1 cellular context compared by ENCODE assay signal in the genomic region with DNA sequence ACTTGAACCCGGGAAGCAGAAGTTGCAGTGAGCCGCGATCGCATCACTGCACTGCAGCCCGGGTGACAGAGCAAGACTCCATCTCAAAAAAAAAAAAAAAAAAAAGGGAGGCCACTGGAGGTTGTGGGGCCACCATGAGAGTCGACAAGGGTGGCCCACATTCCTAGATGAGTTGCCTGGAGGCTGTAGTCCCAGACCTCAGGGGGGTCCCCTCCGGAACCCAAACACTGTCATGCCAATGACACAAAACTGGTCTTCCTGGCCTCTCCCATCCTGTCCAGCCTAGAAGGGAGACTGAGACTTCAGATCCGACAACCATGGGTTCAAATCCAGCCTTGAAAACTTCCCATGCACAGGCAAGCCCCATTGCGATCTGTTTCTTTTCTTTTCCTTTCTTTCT.
TF ChIP-seq lines count a peak whose summit lies in the region.

No MANE protein-coding gene starts in this region.

TF ChIP-seq in A549, 52 proteins besides CTCF, POLR2A, EP300 and RAD21 (continued from another document):
- TF ChIP-seq, protein P1, sequence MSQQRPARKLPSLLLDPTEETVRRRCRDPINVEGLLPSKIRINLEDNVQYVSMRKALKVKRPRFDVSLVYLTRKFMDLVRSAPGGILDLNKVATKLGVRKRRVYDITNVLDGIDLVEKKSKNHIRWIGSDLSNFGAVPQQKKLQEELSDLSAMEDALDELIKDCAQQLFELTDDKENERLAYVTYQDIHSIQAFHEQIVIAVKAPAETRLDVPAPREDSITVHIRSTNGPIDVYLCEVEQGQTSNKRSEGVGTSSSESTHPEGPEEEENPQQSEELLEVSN (IDR thresholded peaks at IDR 0.05; ENCODE audit: borderline replicate concordance, low read depth) = no peak
- no peak for TF ChIP-seq CBX8 (IDR thresholded peaks at IDR 0.05)
- no peak for TF ChIP-seq POLR2AphosphoS2 (conservative IDR thresholded peaks at IDR 0.05; ENCODE audit: low read length)
- TF ChIP-seq GATA3 (IDR thresholded peaks at IDR 0.05; ENCODE audit: borderline replicate concordance) = no peak
- TF ChIP-seq HOXB13 (CRISPR knock-in tag; IDR thresholded peaks at IDR 0.05; ENCODE audit: low read depth) = no peak
- no peak for TF ChIP-seq RARB (CRISPR knock-in tag; IDR thresholded peaks at IDR 0.05)
- no peak for TF ChIP-seq CEBPB (IDR thresholded peaks at IDR 0.05)
- TF ChIP-seq ESRRA (IDR thresholded peaks at IDR 0.05; ENCODE audit: borderline replicate concordance, low read length) = no peak
- TF ChIP-seq EHMT2 (IDR thresholded peaks at IDR 0.05; ENCODE audit: low read depth) = no peak
- TF ChIP-seq MAFK (IDR thresholded peaks at IDR 0.05; ENCODE audit: partially characterized antibody) = no peak
- TF ChIP-seq KDM1A (IDR thresholded peaks at IDR 0.05; ENCODE audit: low read depth) = no peak
- TF ChIP-seq, protein P2, sequence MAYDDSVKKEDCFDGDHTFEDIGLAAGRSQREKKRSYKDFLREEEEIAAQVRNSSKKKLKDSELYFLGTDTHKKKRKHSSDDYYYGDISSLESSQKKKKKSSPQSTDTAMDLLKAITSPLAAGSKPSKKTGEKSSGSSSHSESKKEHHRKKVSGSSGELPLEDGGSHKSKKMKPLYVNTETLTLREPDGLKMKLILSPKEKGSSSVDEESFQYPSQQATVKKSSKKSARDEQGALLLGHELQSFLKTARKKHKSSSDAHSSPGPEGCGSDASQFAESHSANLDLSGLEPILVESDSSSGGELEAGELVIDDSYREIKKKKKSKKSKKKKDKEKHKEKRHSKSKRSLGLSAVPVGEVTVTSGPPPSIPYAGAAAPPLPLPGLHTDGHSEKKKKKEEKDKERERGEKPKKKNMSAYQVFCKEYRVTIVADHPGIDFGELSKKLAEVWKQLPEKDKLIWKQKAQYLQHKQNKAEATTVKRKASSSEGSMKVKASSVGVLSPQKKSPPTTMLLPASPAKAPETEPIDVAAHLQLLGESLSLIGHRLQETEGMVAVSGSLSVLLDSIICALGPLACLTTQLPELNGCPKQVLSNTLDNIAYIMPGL (CRISPR knock-in tag; IDR thresholded peaks at IDR 0.05; ENCODE audit: borderline replicate concordance) = no peak
- no peak for TF ChIP-seq TP53 (CRISPR knock-in tag; IDR thresholded peaks at IDR 0.05)
- TF ChIP-seq, protein P3, sequence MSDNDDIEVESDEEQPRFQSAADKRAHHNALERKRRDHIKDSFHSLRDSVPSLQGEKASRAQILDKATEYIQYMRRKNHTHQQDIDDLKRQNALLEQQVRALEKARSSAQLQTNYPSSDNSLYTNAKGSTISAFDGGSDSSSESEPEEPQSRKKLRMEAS (IDR thresholded peaks at IDR 0.05) = no peak
- TF ChIP-seq, protein P4, sequence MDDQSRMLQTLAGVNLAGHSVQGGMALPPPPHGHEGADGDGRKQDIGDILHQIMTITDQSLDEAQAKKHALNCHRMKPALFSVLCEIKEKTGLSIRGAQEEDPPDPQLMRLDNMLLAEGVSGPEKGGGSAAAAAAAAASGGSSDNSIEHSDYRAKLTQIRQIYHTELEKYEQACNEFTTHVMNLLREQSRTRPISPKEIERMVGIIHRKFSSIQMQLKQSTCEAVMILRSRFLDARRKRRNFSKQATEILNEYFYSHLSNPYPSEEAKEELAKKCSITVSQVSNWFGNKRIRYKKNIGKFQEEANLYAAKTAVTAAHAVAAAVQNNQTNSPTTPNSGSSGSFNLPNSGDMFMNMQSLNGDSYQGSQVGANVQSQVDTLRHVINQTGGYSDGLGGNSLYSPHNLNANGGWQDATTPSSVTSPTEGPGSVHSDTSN (IDR thresholded peaks at IDR 0.05) = no peak
- TF ChIP-seq CHD2 (IDR thresholded peaks at IDR 0.05; ENCODE audit: low read length, partially characterized antibody) = no peak
- TF ChIP-seq NPAS2 (CRISPR knock-in tag; IDR thresholded peaks at IDR 0.05; ENCODE audit: borderline replicate concordance) = no peak
- no peak for TF ChIP-seq HOXB5 (CRISPR knock-in tag; IDR thresholded peaks at IDR 0.05)
- TF ChIP-seq EHF (CRISPR knock-in tag; IDR thresholded peaks at IDR 0.05) = no peak
